In genomic region chr17:8154608-8155152, GRCh38 we compare ENCODE assay signal across 8 cellular contexts. TPM values are rescaled to one million over a fixed set of nuclear protein-coding genes. Genes with fewer than 3 reads are reported as not detected.
DNase-seq lines count a peak whose midpoint lies in the region; ATAC-seq, FAIRE-seq and TF ChIP-seq lines count a peak whose summit lies in the region.

No MANE protein-coding gene starts in this region.

- no peaks in the 10 kb centered on the region for H3K9me3 ChIP-seq in iPS-18a (ENCODE audit: control insufficient read depth, low read depth, low read length)
- no peaks in the 10 kb centered on the region for H3K9me3 ChIP-seq in small intestine (ENCODE audit: control insufficient read depth, low read depth)

- H3K9ac ChIP-seq in iPS-18a (ENCODE audit: low read length) = peak overlapping the region; percentile 70

- H4K20me1 ChIP-seq in GM23338 (replicated peaks; ENCODE audit: insufficient read depth) = no peaks in the 10 kb centered on the region; the same call in 1 of the 2 replicates

- ATAC-seq in GM23338 = no peak
- ATAC-seq in activated CD8-positive, alpha-beta T cell treated with anti-CD3 and anti-CD28 coated beads, Interleukin-2, amount 10 ng/mL, durations not matched to agents 7 days and 5 days = no peak
- no peak for ATAC-seq in GM21526 (IDR thresholded peaks at IDR 0.05; ENCODE audit: low FRiP score, unreplicated experiment)

- peak overlapping the region; percentile 67 for H3K4me3 ChIP-seq in GM23338
- H3K4me3 ChIP-seq in astrocyte of the cerebellum (ENCODE audit: low read depth, low read length) = peak overlapping the region; percentile 70
- H3K4me3 ChIP-seq in iPS-18a (ENCODE audit: low read length) = peak overlapping the region; percentile 86
- peak overlapping the region; percentile 58 to 71 for H3K4me3 ChIP-seq in small intestine (ENCODE audit: low read depth in 1 of 2, low read length in 2 of 2)

- peaks cover 6% of the 10 kb centered on the region; the same call in 1 of the 2 replicates for H3K79me2 ChIP-seq in GM23338 (replicated peaks; ENCODE audit: insufficient read depth)

- peaks cover 32% of the 10 kb centered on the region for H3K27me3 Mint-ChIP-seq in GM23338 (ENCODE audit: insufficient read depth, low read depth, poor library complexity)
- no peaks in the 10 kb centered on the region for H3K27me3 Mint-ChIP-seq in activated CD8-positive, alpha-beta T cell treated with anti-CD3 and anti-CD28 coated beads, Interleukin-2, amount 10 ng/mL, durations not matched to agents 7 days and 5 days (ENCODE audit: low read depth)

- H3F3A ChIP-seq in GM23338 (replicated peaks; ENCODE audit: low read depth) = peaks cover 38% of the 10 kb centered on the region; the same call in 1 of the 2 replicates

- WGBS in small intestine, 3 donors = 47 to 53% (median 49%) methylated on average over 11 of the region's 11 CpGs

- H3K9me2 ChIP-seq in GM23338 (ENCODE audit: insufficient read depth) = no peaks in the 10 kb centered on the region

- CTCF ChIA-PET in activated CD8-positive, alpha-beta T cell treated with anti-CD3 and anti-CD28 coated beads, Interleukin-2, amount 10 ng/mL, durations not matched to agents 7 days and 5 days (lab: Charles Lee) = interaction anchor here (1.0 to 14.0 kb wide), 4 partner anchors 9 to 34 kb away, joined by 3 to 165 read pairs (median 38); partner anchors contain the start of gene ALOXE3

- in situ Hi-C loops in astrocyte of the cerebellum (cut with HindIII; ENCODE audit: low sequenced_read_pairs) = loop anchor here (5.0 kb wide), 1 partner anchor 42 kb away; no protein-coding TSS in a partner anchor

- peaks cover 17% of the 10 kb centered on the region for H3K4me1 Mint-ChIP-seq in GM23338
- H3K4me1 Mint-ChIP-seq in activated CD8-positive, alpha-beta T cell treated with anti-CD3 and anti-CD28 coated beads, Interleukin-2, amount 10 ng/mL, durations not matched to agents 7 days and 5 days (ENCODE audit: low read depth) = peaks cover 26% of the 10 kb centered on the region

- H3K36me3 ChIP-seq in GM23338 (ENCODE audit: insufficient read depth) = no peaks in the 10 kb centered on the region
- peaks cover 9% of the 10 kb centered on the region for H3K36me3 ChIP-seq in iPS-18a (ENCODE audit: control insufficient read depth, low read depth, low read length)
- peaks cover 1 to 3% of the 10 kb centered on the region in 2 donors for H3K36me3 ChIP-seq in small intestine (ENCODE audit: control insufficient read depth in 2 of 2, insufficient read depth in 2 of 2, low read length in 2 of 2)

- no peak for DNase-seq in GM23338 (ENCODE audit: low spot score)
- no peak for DNase-seq in astrocyte of the cerebellum (ENCODE audit: low read depth)
- DNase-seq in small intestine = peak; percentile 33
- DNase-seq in activated CD8-positive, alpha-beta T cell treated with anti-CD3 and anti-CD28 coated beads, Interleukin-2, amount 10 ng/mL, durations not matched to agents 7 days and 5 days = no peak
- no peak for DNase-seq in activated effector memory CD4-positive, alpha-beta T cell treated with anti-CD3 and anti-CD28 coated beads, Interleukin-2, amount 50 U/mL, for 16 hours
- no peak for DNase-seq in NCI-H1417 (lab: John Stamatoyannopoulos, UW)

- FAIRE-seq in small intestine (lab: Jason Lieb, UNC) = no peak

- POLR2A ChIA-PET in activated CD8-positive, alpha-beta T cell treated with anti-CD3 and anti-CD28 coated beads, Interleukin-2, amount 10 ng/mL, durations not matched to agents 7 days and 5 days (lab: Charles Lee) = interaction anchor here (0.7 to 8.1 kb wide), 10 partner anchors 9 to 700 kb away, joined by 3 to 164 read pairs (median 8); partner anchors contain the start of genes BORCS6, CTC1 and VAMP2

- H3K4me1 ChIP-seq in GM23338 (ENCODE audit: insufficient read depth) = peaks cover 30% of the 10 kb centered on the region
- H3K4me1 ChIP-seq in iPS-18a (ENCODE audit: control insufficient read depth, low read depth, low read length) = peaks cover 38% of the 10 kb centered on the region
- peaks cover 0 to 12% of the 10 kb centered on the region in 2 donors for H3K4me1 ChIP-seq in small intestine (ENCODE audit: control insufficient read depth in 2 of 2, insufficient read depth in 1 of 2, low read depth in 1 of 2, low read length in 1 of 2)

- no peak overlapping the region; the same call in 2 of the 3 replicates for H3K4me3 Mint-ChIP-seq in GM23338
- H3K4me3 Mint-ChIP-seq in activated CD8-positive, alpha-beta T cell treated with anti-CD3 and anti-CD28 coated beads, Interleukin-2, amount 10 ng/mL, durations not matched to agents 7 days and 5 days = no peak overlapping the region

- H3K27ac ChIP-seq in GM23338 (ENCODE audit: low read depth) (peak overlapping the region; percentile 83), iPS-18a (ENCODE audit: low read length) (peak overlapping the region; percentile 47), small intestine (ENCODE audit: low read depth in 1 of 2, low read length in 1 of 2) (peak overlapping the region; percentile 92 to 97)

- peak overlapping the region; percentile 98; the same call in 1 of the 2 replicates for H3K27ac Mint-ChIP-seq in GM23338
- no peak overlapping the region for H3K27ac Mint-ChIP-seq in activated CD8-positive, alpha-beta T cell treated with anti-CD3 and anti-CD28 coated beads, Interleukin-2, amount 10 ng/mL, durations not matched to agents 7 days and 5 days

- TF ChIP-seq CTCF in GM23338 (conservative IDR thresholded peaks at IDR 0.05; ENCODE audit: low read depth in 2 of 2) (no peak), astrocyte of the cerebellum (IDR thresholded peaks at IDR 0.05; ENCODE audit: low read depth, low read length, missing control alignments) (no peak)

- no peaks in the 10 kb centered on the region; the same call in 2 of the 3 replicates for H3K9me3 Mint-ChIP-seq in GM23338
- H3K9me3 Mint-ChIP-seq in activated CD8-positive, alpha-beta T cell treated with anti-CD3 and anti-CD28 coated beads, Interleukin-2, amount 10 ng/mL, durations not matched to agents 7 days and 5 days (ENCODE audit: insufficient read depth) = no peaks in the 10 kb centered on the region

- peak overlapping the region; percentile 100 for H3K4me2 ChIP-seq in GM23338

- H2AFZ ChIP-seq in GM23338 = no peak overlapping the region

- peaks cover 11% of the 10 kb centered on the region for H3K36me3 Mint-ChIP-seq in GM23338 (ENCODE audit: low read depth)
- peaks cover 14% of the 10 kb centered on the region for H3K36me3 Mint-ChIP-seq in activated CD8-positive, alpha-beta T cell treated with anti-CD3 and anti-CD28 coated beads, Interleukin-2, amount 10 ng/mL, durations not matched to agents 7 days and 5 days (ENCODE audit: low read depth)

- H3K27me3 ChIP-seq in GM23338 (ENCODE audit: insufficient read depth) (no peaks in the 10 kb centered on the region), iPS-18a (ENCODE audit: control insufficient read depth, insufficient read depth, low read length) (no peaks in the 10 kb centered on the region), small intestine (ENCODE audit: control insufficient read depth in 2 of 2, insufficient read depth in 2 of 2, low read length in 2 of 2) (no peaks in the 10 kb centered on the region)

TF ChIP-seq in GM23338, 12 proteins besides CTCF, POLR2A, EP300 and RAD21 (continues in another document):
- TF ChIP-seq JUNB (IDR thresholded peaks at IDR 0.05; ENCODE audit: unreplicated experiment) (no peak), NANOG (IDR thresholded peaks at IDR 0.05; ENCODE audit: borderline replicate concordance) (no peak), POLR2AphosphoS5 (IDR thresholded peaks at IDR 0.05; ENCODE audit: low read depth) (no peak), EZH2 (IDR thresholded peaks at IDR 0.05; ENCODE audit: low read depth, unreplicated experiment) (no peak)

RNA-seq across cellular contexts. Expression of gene PER1, which starts 2.5 kb away (rescaled TPM):
- 36.1 and 40.5 TPM in 2 replicates for total RNA-seq in GM23338 (2014; rRNA removed; shearing (Covaris generic))
- polyA plus RNA-seq in GM23338 (2016; fragmentation: Nextera tagmentation; extraction: Ambion mirVana) (12.2 and 12.4 TPM in 2 replicates), small intestine (10 to 100 TPM; 47.8 to 79.4 (median 60.1) TPM)
- 10 to 100 TPM; 35.0 to 38.1 TPM for total RNA-seq in activated CD8-positive, alpha-beta T cell treated with anti-CD3 and anti-CD28 coated beads, Interleukin-2, amount 10 ng/mL, durations not matched to agents 7 days and 5 days

RNA-seq across cellular contexts. Expression of gene VAMP2, which starts 8.1 kb away (rescaled TPM):
- 6.9 and 9.8 TPM in 2 replicates for total RNA-seq in GM23338 (2014; rRNA removed; shearing (Covaris generic))
- polyA plus RNA-seq in GM23338 (2016; fragmentation: Nextera tagmentation; extraction: Ambion mirVana) = 25.4 and 32.3 TPM in 2 replicates
- 10 to 100 TPM; 27.5 to 47.3 (median 46.2) TPM for polyA plus RNA-seq in small intestine
- total RNA-seq in activated CD8-positive, alpha-beta T cell treated with anti-CD3 and anti-CD28 coated beads, Interleukin-2, amount 10 ng/mL, durations not matched to agents 7 days and 5 days = 10 to 100 TPM; 56.3 to 56.7 TPM

RNA-seq across cellular contexts. Expression of gene TMEM107, which starts 21.5 kb away (rescaled TPM):
- total RNA-seq in GM23338 (2014; rRNA removed; shearing (Covaris generic)) = 11.0 and 20.4 TPM in 2 replicates
- 10.8 and 16.3 TPM in 2 replicates for polyA plus RNA-seq in GM23338 (2016; fragmentation: Nextera tagmentation; extraction: Ambion mirVana)
- polyA plus RNA-seq in small intestine = 10 to 100 TPM in 1 of 3 donors, 1 to 10 TPM in 1, under 1 TPM in 1; 0.89 to 14.9 (median 1.4) TPM
- total RNA-seq in activated CD8-positive, alpha-beta T cell treated with anti-CD3 and anti-CD28 coated beads, Interleukin-2, amount 10 ng/mL, durations not matched to agents 7 days and 5 days = 10 to 100 TPM; 39.6 to 44.1 TPM

RNA-seq across cellular contexts. Expression of gene HES7, which starts 30.8 kb away (rescaled TPM):
- total RNA-seq in GM23338 (2014; rRNA removed; shearing (Covaris generic)) = 0.14 TPM in 1 of 2 replicates, not detected in the other
- polyA plus RNA-seq in GM23338 (2016; fragmentation: Nextera tagmentation; extraction: Ambion mirVana) = 0.24 TPM in 1 of 2 replicates, not detected in the other
- under 1 TPM in 1 of 3 donors, not detected in 2; 0.06 TPM for polyA plus RNA-seq in small intestine
- under 1 TPM in 1 of 2 experiments, not detected in 1; 0.29 TPM for total RNA-seq in activated CD8-positive, alpha-beta T cell treated with anti-CD3 and anti-CD28 coated beads, Interleukin-2, amount 10 ng/mL, durations not matched to agents 7 days and 5 days

RNA-seq across cellular contexts. Expression of gene BORCS6, which starts 35.3 kb away (rescaled TPM):
- total RNA-seq in GM23338 (2014; rRNA removed; shearing (Covaris generic)) = 3.9 and 7.1 TPM in 2 replicates
- 1.8 and 2.1 TPM in 2 replicates for polyA plus RNA-seq in GM23338 (2016; fragmentation: Nextera tagmentation; extraction: Ambion mirVana)
- polyA plus RNA-seq in small intestine = 10 to 100 TPM in 2 of 3 donors, 1 to 10 TPM in 1; 9.8 to 13.8 (median 11.8) TPM
- 10 to 100 TPM; 12.7 TPM for total RNA-seq in activated CD8-positive, alpha-beta T cell treated with anti-CD3 and anti-CD28 coated beads, Interleukin-2, amount 10 ng/mL, durations not matched to agents 7 days and 5 days
